In genomic region chr17:81000631-81001357, GRCh38 we compare ENCODE assay signal across 1 cellular context.
TF ChIP-seq lines count a peak whose summit lies in the region.

No MANE protein-coding gene starts in this region.

TF ChIP-seq in HepG2, 621 proteins besides CTCF, POLR2A, EP300 and RAD21 (continued from another document):
- TF ChIP-seq AKAP8 (CRISPR knock-in tag; IDR thresholded peaks at IDR 0.05), result peak; percentile 95
- peak; percentile 48; the same call in 1 of the 2 replicates for TF ChIP-seq ZGPAT (CRISPR knock-in tag; IDR thresholded peaks at IDR 0.05)
- TF ChIP-seq ZFX (CRISPR knock-in tag; IDR thresholded peaks at IDR 0.05; ENCODE audit: low read depth), result peak; percentile 42; the same call in 1 of the 2 replicates
- no peak for TF ChIP-seq HNF1A (IDR thresholded peaks at IDR 0.05; ENCODE audit: low read depth)
- peak; percentile 26; the same call in 1 of the 2 replicates for TF ChIP-seq HNF1A (CRISPR knock-in tag; IDR thresholded peaks at IDR 0.05; ENCODE audit: borderline replicate concordance)
- TF ChIP-seq ZBTB34 (CRISPR knock-in tag; IDR thresholded peaks at IDR 0.05), result peak; percentile 88
- TF ChIP-seq ZFY (CRISPR knock-in tag; IDR thresholded peaks at IDR 0.05), result 0 out of 2 replicates have a peak, but pooled peaks have one; percentile 14
- TF ChIP-seq ZBTB38 (CRISPR knock-in tag; IDR thresholded peaks at IDR 0.05), result peak; percentile 34; the same call in 1 of the 2 replicates
- TF ChIP-seq ZBTB43 (CRISPR knock-in tag; conservative IDR thresholded peaks at IDR 0.05), result no peak
- 0 out of 2 replicates have a peak, but pooled peaks have one; percentile 72 for TF ChIP-seq TRAFD1 (CRISPR knock-in tag; IDR thresholded peaks at IDR 0.05; ENCODE audit: borderline replicate concordance)
- peak; percentile 79; the same call in 1 of the 2 replicates for TF ChIP-seq TFAP4 (IDR thresholded peaks at IDR 0.05; ENCODE audit: borderline replicate concordance, low read depth)
- TF ChIP-seq ERF (CRISPR knock-in tag; IDR thresholded peaks at IDR 0.05), result 0 out of 2 replicates have a peak, but pooled peaks have one; percentile 10
- 0 out of 2 replicates have a peak, but pooled peaks have one; percentile 13 for TF ChIP-seq SP5 (CRISPR knock-in tag; IDR thresholded peaks at IDR 0.05; ENCODE audit: borderline replicate concordance, low read depth)
- 0 out of 2 replicates have a peak, but pooled peaks have one; percentile 27 for TF ChIP-seq ZNF296 (CRISPR knock-in tag; conservative IDR thresholded peaks at IDR 0.05)
- TF ChIP-seq ZNF598 (CRISPR knock-in tag; IDR thresholded peaks at IDR 0.05; ENCODE audit: borderline replicate concordance), result 0 out of 2 replicates have a peak, but pooled peaks have one; percentile 17
- TF ChIP-seq ISX (CRISPR knock-in tag; conservative IDR thresholded peaks at IDR 0.05), result no peak
- no peak for TF ChIP-seq FOXO1 (CRISPR knock-in tag; IDR thresholded peaks at IDR 0.05)
- no peak for TF ChIP-seq THAP7 (CRISPR knock-in tag; IDR thresholded peaks at IDR 0.05)
- TF ChIP-seq ZNF687 (CRISPR knock-in tag; IDR thresholded peaks at IDR 0.05), result peak; percentile 62
- TF ChIP-seq ZFP82 (CRISPR knock-in tag; IDR thresholded peaks at IDR 0.05; ENCODE audit: borderline replicate concordance), result no peak
- TF ChIP-seq ZNF556 (CRISPR knock-in tag; IDR thresholded peaks at IDR 0.05; ENCODE audit: borderline replicate concordance), result 0 out of 2 replicates have a peak, but pooled peaks have one; percentile 3
- TF ChIP-seq IRF2 (CRISPR knock-in tag; IDR thresholded peaks at IDR 0.05), result no peak
- TF ChIP-seq GATAD2A (CRISPR knock-in tag; IDR thresholded peaks at IDR 0.05), result 0 out of 2 replicates have a peak, but pooled peaks have one; percentile 18
- TF ChIP-seq ZFP91 (CRISPR knock-in tag; IDR thresholded peaks at IDR 0.05; ENCODE audit: borderline replicate concordance), result peak; percentile 51; the same call in 1 of the 2 replicates
- TF ChIP-seq NCOR1 (IDR thresholded peaks at IDR 0.05; ENCODE audit: borderline replicate concordance, low read length), result 0 out of 2 replicates have a peak, but pooled peaks have one; percentile 41
- TF ChIP-seq HOXA3 (CRISPR knock-in tag; IDR thresholded peaks at IDR 0.05), result 0 out of 2 replicates have a peak, but pooled peaks have one; percentile 13
- TF ChIP-seq ZNF639 (CRISPR knock-in tag; conservative IDR thresholded peaks at IDR 0.05), result no peak
- TF ChIP-seq HDAC2 (CRISPR knock-in tag; IDR thresholded peaks at IDR 0.05), result 0 out of 2 replicates have a peak, but pooled peaks have one; percentile 13
- no peak for TF ChIP-seq ADNP (CRISPR knock-in tag; IDR thresholded peaks at IDR 0.05)
- peak; percentile 38 for TF ChIP-seq YY1 (IDR thresholded peaks at IDR 0.05; ENCODE audit: insufficient read depth, insufficient replicate concordance, low read depth, low read length)
- TF ChIP-seq MAX (IDR thresholded peaks at IDR 0.05), result peak; percentile 58
- peak; percentile 90 for TF ChIP-seq ZBTB37 (CRISPR knock-in tag; IDR thresholded peaks at IDR 0.05)
